8 cellular contexts compared by ENCODE assay signal in genomic region chr19:58183822-58184215, GRCh38.
DNase-seq lines count a peak whose midpoint lies in the region; ATAC-seq and TF ChIP-seq lines count a peak whose summit lies in the region.

No MANE protein-coding gene starts in this region.

- no peaks in the 10 kb centered on the region for H3K27me3 Mint-ChIP-seq in effector memory CD8-positive, alpha-beta T cell

- TF ChIP-seq CTCF in neutrophil (IDR thresholded peaks at IDR 0.05) = no peak

- peaks cover 8% of the 10 kb centered on the region for H3K9me3 ChIP-seq in ES-I3 (ENCODE audit: control insufficient read depth, insufficient read depth, low read length)
- H3K9me3 ChIP-seq in neutrophil = peaks cover 27% of the 10 kb centered on the region

- H3K36me3 Mint-ChIP-seq in effector memory CD8-positive, alpha-beta T cell (ENCODE audit: insufficient read depth) = peaks cover 46% of the 10 kb centered on the region

- peak overlapping the region; percentile 91 to 95 for H3K4me3 Mint-ChIP-seq in effector memory CD8-positive, alpha-beta T cell

- H3K27ac Mint-ChIP-seq in effector memory CD8-positive, alpha-beta T cell = peak overlapping the region; percentile 99 to 100

- DNase-seq in NOMO-1 treated with DMSO at 0.1 percent for 48 hours (lab: John Stamatoyannopoulos, UW; ENCODE audit: unreplicated experiment) (peak; percentile 61), foreskin melanocyte (no peak), midbrain (lab: John Stamatoyannopoulos, UW) (no peak), NCI-H1048 (lab: John Stamatoyannopoulos, UW) (no peak), GOT3 (lab: John Stamatoyannopoulos, UW) (no peak)
- no peak for DNase-seq in effector memory CD8-positive, alpha-beta T cell

- peak overlapping the region; percentile 96 for H3K9ac ChIP-seq in ES-I3 (ENCODE audit: low read depth, low read length)

- no peak for ATAC-seq in effector memory CD8-positive, alpha-beta T cell (replicated peaks)

- peaks cover 11 to 15% of the 10 kb centered on the region in 2 donors for H3K4me1 Mint-ChIP-seq in effector memory CD8-positive, alpha-beta T cell (ENCODE audit: low read depth in 2 of 2)

- H3K9me3 Mint-ChIP-seq in effector memory CD8-positive, alpha-beta T cell = peaks cover 14 to 15% of the 10 kb centered on the region in 2 donors

- H3K27me3 ChIP-seq in neutrophil = no peaks in the 10 kb centered on the region

- H3K27ac ChIP-seq in neutrophil = peak overlapping the region; percentile 100

- H3K36me3 ChIP-seq in ES-I3 (ENCODE audit: insufficient read depth, low read length) = peaks cover 13% of the 10 kb centered on the region
- peaks cover 21% of the 10 kb centered on the region for H3K36me3 ChIP-seq in neutrophil

- H3K4me3 ChIP-seq in neutrophil (ENCODE audit: low read depth in 1 of 2, low read length in 1 of 2) = peak overlapping the region; percentile 96 to 97

- no peaks in the 10 kb centered on the region for H3K4me1 ChIP-seq in ES-I3 (ENCODE audit: insufficient read depth, low read length)
- peaks cover 14 to 18% of the 10 kb centered on the region in 2 experiments for H3K4me1 ChIP-seq in neutrophil (ENCODE audit: control insufficient read depth in 1 of 2, insufficient read depth in 1 of 2, low read depth in 1 of 2, low read length in 1 of 2)
